ENCODE assay signal across 1 cellular context in the genomic region with DNA sequence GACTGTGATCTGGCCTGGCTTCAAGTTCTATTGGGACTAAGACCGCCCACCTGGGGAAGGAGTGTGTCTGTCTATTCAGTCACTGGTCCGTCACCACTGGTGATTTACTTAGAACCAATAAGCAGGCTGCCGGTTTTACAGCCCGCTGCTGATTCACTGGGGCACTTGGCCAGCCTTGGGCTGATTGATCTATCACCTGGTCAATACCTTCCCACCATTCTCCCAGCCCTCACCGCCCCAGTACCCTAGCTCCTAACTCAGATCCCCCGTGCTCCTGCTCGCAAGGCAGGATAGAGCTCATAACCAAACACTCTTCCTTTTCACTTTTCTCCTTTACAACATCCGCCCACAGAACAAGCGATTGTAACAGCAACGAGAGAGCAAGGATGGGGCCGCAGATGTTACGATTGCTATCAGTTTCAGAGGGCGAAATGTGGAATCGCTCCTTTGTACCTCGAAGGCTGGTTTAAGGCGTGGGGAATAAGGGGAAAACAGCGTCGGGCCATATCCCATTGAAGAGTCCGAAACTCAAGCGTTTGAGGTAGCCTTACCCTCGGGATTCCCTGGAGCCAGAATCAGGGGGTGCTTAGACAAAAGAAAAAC.
TF ChIP-seq lines count a peak whose summit lies in the region.

No MANE protein-coding gene starts in this region.

TF ChIP-seq in HepG2, 621 proteins besides CTCF, POLR2A, EP300 and RAD21 (continued from another document and continues in another):
- TF ChIP-seq, protein P1, sequence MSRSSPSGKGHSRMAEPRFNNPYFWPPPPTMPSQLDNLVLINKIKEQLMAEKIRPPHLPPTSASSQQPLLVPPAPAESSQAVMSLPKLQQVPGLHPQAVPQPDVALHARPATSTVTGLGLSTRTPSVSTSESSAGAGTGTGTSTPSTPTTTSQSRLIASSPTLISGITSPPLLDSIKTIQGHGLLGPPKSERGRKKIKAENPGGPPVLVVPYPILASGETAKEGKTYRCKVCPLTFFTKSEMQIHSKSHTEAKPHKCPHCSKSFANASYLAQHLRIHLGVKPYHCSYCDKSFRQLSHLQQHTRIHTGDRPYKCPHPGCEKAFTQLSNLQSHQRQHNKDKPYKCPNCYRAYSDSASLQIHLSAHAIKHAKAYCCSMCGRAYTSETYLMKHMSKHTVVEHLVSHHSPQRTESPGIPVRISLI (CRISPR knock-in tag; IDR thresholded peaks at IDR 0.05; ENCODE audit: borderline replicate concordance), result no peak
- no peak for TF ChIP-seq NR1H2 (CRISPR knock-in tag; IDR thresholded peaks at IDR 0.05; ENCODE audit: borderline replicate concordance, low read depth)
- TF ChIP-seq IKZF1 (IDR thresholded peaks at IDR 0.05), result no peak
- TF ChIP-seq ZNF335 (CRISPR knock-in tag; IDR thresholded peaks at IDR 0.05), result no peak
- no peak for TF ChIP-seq ZNF598 (CRISPR knock-in tag; IDR thresholded peaks at IDR 0.05; ENCODE audit: borderline replicate concordance)
- TF ChIP-seq FLYWCH1 (CRISPR knock-in tag; IDR thresholded peaks at IDR 0.05), result no peak
- no peak for TF ChIP-seq ZNF572 (CRISPR knock-in tag; IDR thresholded peaks at IDR 0.05)
- no peak for TF ChIP-seq HMGA1 (CRISPR knock-in tag; conservative IDR thresholded peaks at IDR 0.05)
- no peak for TF ChIP-seq NCOR1 (IDR thresholded peaks at IDR 0.05; ENCODE audit: borderline replicate concordance, low read length)
- TF ChIP-seq, protein P2, sequence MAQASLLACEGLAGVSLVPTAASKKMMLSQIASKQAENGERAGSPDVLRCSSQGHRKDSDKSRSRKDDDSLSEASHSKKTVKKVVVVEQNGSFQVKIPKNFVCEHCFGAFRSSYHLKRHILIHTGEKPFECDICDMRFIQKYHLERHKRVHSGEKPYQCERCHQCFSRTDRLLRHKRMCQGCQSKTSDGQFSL (CRISPR knock-in tag; IDR thresholded peaks at IDR 0.05), result no peak
- TF ChIP-seq ZNF160 (CRISPR knock-in tag; IDR thresholded peaks at IDR 0.05), result no peak
- no peak for TF ChIP-seq ZNF75D (CRISPR knock-in tag; IDR thresholded peaks at IDR 0.05; ENCODE audit: borderline replicate concordance)
- TF ChIP-seq, protein P3, sequence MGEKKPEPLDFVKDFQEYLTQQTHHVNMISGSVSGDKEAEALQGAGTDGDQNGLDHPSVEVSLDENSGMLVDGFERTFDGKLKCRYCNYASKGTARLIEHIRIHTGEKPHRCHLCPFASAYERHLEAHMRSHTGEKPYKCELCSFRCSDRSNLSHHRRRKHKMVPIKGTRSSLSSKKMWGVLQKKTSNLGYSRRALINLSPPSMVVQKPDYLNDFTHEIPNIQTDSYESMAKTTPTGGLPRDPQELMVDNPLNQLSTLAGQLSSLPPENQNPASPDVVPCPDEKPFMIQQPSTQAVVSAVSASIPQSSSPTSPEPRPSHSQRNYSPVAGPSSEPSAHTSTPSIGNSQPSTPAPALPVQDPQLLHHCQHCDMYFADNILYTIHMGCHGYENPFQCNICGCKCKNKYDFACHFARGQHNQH (CRISPR knock-in tag; IDR thresholded peaks at IDR 0.05), result no peak; the same call in 1 of the 2 replicates
- no peak for TF ChIP-seq ZNF432 (CRISPR knock-in tag; IDR thresholded peaks at IDR 0.05; ENCODE audit: borderline replicate concordance)
- TF ChIP-seq ZNF232 (CRISPR knock-in tag; IDR thresholded peaks at IDR 0.05; ENCODE audit: borderline replicate concordance), result peak; percentile 3; the same call in 1 of the 2 replicates
- TF ChIP-seq KAT2B (IDR thresholded peaks at IDR 0.05; ENCODE audit: borderline replicate concordance, low read depth, low read length), result peak; percentile 86
- TF ChIP-seq, protein P4, sequence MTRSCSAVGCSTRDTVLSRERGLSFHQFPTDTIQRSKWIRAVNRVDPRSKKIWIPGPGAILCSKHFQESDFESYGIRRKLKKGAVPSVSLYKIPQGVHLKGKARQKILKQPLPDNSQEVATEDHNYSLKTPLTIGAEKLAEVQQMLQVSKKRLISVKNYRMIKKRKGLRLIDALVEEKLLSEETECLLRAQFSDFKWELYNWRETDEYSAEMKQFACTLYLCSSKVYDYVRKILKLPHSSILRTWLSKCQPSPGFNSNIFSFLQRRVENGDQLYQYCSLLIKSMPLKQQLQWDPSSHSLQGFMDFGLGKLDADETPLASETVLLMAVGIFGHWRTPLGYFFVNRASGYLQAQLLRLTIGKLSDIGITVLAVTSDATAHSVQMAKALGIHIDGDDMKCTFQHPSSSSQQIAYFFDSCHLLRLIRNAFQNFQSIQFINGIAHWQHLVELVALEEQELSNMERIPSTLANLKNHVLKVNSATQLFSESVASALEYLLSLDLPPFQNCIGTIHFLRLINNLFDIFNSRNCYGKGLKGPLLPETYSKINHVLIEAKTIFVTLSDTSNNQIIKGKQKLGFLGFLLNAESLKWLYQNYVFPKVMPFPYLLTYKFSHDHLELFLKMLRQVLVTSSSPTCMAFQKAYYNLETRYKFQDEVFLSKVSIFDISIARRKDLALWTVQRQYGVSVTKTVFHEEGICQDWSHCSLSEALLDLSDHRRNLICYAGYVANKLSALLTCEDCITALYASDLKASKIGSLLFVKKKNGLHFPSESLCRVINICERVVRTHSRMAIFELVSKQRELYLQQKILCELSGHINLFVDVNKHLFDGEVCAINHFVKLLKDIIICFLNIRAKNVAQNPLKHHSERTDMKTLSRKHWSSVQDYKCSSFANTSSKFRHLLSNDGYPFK (CRISPR knock-in tag; IDR thresholded peaks at IDR 0.05; ENCODE audit: borderline replicate concordance), result no peak
- TF ChIP-seq ATRX (CRISPR knock-in tag; IDR thresholded peaks at IDR 0.05; ENCODE audit: borderline replicate concordance), result no peak
- TF ChIP-seq ZNF558 (CRISPR knock-in tag; IDR thresholded peaks at IDR 0.05; ENCODE audit: borderline replicate concordance), result no peak
- no peak for TF ChIP-seq ZNF296 (CRISPR knock-in tag; conservative IDR thresholded peaks at IDR 0.05)
- TF ChIP-seq NCOA2 (CRISPR knock-in tag; IDR thresholded peaks at IDR 0.05), result no peak
- no peak for TF ChIP-seq ZNF766 (CRISPR knock-in tag; IDR thresholded peaks at IDR 0.05; ENCODE audit: borderline replicate concordance)
- TF ChIP-seq, protein P5, sequence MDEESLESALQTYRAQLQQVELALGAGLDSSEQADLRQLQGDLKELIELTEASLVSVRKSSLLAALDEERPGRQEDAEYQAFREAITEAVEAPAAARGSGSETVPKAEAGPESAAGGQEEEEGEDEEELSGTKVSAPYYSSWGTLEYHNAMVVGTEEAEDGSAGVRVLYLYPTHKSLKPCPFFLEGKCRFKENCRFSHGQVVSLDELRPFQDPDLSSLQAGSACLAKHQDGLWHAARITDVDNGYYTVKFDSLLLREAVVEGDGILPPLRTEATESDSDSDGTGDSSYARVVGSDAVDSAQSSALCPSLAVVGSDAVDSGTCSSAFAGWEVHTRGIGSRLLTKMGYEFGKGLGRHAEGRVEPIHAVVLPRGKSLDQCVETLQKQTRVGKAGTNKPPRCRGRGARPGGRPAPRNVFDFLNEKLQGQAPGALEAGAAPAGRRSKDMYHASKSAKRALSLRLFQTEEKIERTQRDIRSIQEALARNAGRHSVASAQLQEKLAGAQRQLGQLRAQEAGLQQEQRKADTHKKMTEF (CRISPR knock-in tag; IDR thresholded peaks at IDR 0.05), result no peak
- TF ChIP-seq, protein P6, sequence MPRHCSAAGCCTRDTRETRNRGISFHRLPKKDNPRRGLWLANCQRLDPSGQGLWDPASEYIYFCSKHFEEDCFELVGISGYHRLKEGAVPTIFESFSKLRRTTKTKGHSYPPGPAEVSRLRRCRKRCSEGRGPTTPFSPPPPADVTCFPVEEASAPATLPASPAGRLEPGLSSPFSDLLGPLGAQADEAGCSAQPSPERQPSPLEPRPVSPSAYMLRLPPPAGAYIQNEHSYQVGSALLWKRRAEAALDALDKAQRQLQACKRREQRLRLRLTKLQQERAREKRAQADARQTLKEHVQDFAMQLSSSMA (CRISPR knock-in tag; IDR thresholded peaks at IDR 0.05), result no peak
- TF ChIP-seq ZNF781 (CRISPR knock-in tag; IDR thresholded peaks at IDR 0.05; ENCODE audit: borderline replicate concordance, not compliant biosample characterization), result peak; percentile 53
- no peak for TF ChIP-seq CBX2 (IDR thresholded peaks at IDR 0.05; ENCODE audit: low read depth, low read length)
- TF ChIP-seq CBX2 (CRISPR knock-in tag; IDR thresholded peaks at IDR 0.05; ENCODE audit: low read depth), result no peak
- peak; percentile 74 for TF ChIP-seq SALL1 (CRISPR knock-in tag; IDR thresholded peaks at IDR 0.05)
- TF ChIP-seq ZBTB42 (CRISPR knock-in tag; IDR thresholded peaks at IDR 0.05), result no peak
- TF ChIP-seq SP4 (CRISPR knock-in tag; IDR thresholded peaks at IDR 0.05), result 0 out of 2 replicates have a peak, but pooled peaks have one; percentile 8
- TF ChIP-seq ZNF652 (CRISPR knock-in tag; IDR thresholded peaks at IDR 0.05; ENCODE audit: borderline replicate concordance, low read depth), result no peak
- no peak for TF ChIP-seq HNRNPH1 (optimal IDR thresholded peaks at IDR 0.05; ENCODE audit: low read depth, low read length)
- no peak for TF ChIP-seq LCORL (IDR thresholded peaks at IDR 0.05)
- TF ChIP-seq LCORL (CRISPR knock-in tag; IDR thresholded peaks at IDR 0.05), result no peak
- TF ChIP-seq, protein P7, sequence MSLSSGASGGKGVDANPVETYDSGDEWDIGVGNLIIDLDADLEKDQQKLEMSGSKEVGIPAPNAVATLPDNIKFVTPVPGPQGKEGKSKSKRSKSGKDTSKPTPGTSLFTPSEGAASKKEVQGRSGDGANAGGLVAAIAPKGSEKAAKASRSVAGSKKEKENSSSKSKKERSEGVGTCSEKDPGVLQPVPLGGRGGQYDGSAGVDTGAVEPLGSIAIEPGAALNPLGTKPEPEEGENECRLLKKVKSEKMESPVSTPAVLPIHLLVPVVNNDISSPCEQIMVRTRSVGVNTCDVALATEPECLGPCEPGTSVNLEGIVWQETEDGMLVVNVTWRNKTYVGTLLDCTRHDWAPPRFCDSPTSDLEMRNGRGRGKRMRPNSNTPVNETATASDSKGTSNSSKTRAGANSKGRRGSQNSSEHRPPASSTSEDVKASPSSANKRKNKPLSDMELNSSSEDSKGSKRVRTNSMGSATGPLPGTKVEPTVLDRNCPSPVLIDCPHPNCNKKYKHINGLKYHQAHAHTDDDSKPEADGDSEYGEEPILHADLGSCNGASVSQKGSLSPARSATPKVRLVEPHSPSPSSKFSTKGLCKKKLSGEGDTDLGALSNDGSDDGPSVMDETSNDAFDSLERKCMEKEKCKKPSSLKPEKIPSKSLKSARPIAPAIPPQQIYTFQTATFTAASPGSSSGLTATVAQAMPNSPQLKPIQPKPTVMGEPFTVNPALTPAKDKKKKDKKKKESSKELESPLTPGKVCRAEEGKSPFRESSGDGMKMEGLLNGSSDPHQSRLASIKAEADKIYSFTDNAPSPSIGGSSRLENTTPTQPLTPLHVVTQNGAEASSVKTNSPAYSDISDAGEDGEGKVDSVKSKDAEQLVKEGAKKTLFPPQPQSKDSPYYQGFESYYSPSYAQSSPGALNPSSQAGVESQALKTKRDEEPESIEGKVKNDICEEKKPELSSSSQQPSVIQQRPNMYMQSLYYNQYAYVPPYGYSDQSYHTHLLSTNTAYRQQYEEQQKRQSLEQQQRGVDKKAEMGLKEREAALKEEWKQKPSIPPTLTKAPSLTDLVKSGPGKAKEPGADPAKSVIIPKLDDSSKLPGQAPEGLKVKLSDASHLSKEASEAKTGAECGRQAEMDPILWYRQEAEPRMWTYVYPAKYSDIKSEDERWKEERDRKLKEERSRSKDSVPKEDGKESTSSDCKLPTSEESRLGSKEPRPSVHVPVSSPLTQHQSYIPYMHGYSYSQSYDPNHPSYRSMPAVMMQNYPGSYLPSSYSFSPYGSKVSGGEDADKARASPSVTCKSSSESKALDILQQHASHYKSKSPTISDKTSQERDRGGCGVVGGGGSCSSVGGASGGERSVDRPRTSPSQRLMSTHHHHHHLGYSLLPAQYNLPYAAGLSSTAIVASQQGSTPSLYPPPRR (CRISPR knock-in tag; IDR thresholded peaks at IDR 0.05; ENCODE audit: borderline replicate concordance), result no peak
- no peak for TF ChIP-seq RBM22 (optimal IDR thresholded peaks at IDR 0.05; ENCODE audit: low read length)
- TF ChIP-seq ZSCAN21 (CRISPR knock-in tag; IDR thresholded peaks at IDR 0.05; ENCODE audit: borderline replicate concordance), result peak; percentile 38; the same call in 1 of the 2 replicates
- TF ChIP-seq, protein P8, sequence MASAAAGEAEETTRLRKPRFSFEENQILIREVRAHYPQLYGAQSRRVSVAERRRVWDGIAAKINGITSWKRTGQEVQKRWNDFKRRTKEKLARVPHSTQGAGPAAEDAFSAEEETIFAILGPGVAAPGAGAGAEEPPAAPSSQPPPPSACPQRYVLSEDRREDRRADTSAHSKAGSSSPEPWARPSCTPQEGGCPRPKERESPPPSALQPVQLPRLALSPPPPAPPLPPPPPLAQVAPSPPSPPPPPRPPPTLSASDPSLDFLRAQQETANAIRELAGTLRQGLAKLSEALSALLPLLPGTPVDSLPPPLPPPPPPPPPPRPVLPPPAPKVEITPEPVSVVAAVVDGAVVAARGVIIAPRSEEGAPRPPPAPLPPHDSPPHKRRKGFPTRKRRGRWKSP (CRISPR knock-in tag; IDR thresholded peaks at IDR 0.05), result no peak; the same call in 1 of the 2 replicates
- TF ChIP-seq, protein P9, sequence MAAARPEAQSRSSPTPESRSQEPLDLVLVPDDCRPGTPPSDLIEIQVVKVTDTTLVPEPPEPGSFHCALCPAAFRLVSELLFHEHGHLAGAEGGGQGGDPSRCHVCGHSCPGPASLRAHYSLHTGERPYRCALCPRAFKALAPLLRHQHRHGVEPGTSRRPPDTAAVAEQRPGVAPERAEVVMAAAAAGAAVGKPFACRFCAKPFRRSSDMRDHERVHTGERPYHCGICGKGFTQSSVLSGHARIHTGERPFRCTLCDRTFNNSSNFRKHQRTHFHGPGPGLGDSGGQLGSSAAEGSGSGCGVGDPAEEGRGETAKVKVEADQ (CRISPR knock-in tag; IDR thresholded peaks at IDR 0.05; ENCODE audit: borderline replicate concordance), result 0 out of 2 replicates have a peak, but pooled peaks have one; percentile 59
- TF ChIP-seq HOXA3 (CRISPR knock-in tag; IDR thresholded peaks at IDR 0.05), result no peak; the same call in 1 of the 2 replicates
- no peak for TF ChIP-seq ZNF562 (CRISPR knock-in tag; IDR thresholded peaks at IDR 0.05; ENCODE audit: borderline replicate concordance)
- TF ChIP-seq ZNF713 (CRISPR knock-in tag; IDR thresholded peaks at IDR 0.05), result no peak
- TF ChIP-seq, protein P10, sequence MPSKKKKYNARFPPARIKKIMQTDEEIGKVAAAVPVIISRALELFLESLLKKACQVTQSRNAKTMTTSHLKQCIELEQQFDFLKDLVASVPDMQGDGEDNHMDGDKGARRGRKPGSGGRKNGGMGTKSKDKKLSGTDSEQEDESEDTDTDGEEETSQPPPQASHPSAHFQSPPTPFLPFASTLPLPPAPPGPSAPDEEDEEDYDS (CRISPR knock-in tag; IDR thresholded peaks at IDR 0.05), result peak; percentile 89
- TF ChIP-seq ZNF337 (CRISPR knock-in tag; IDR thresholded peaks at IDR 0.05; ENCODE audit: borderline replicate concordance, low read depth), result no peak
